Comparison of ENCODE assay signal across 8 cellular contexts in the genomic region with DNA sequence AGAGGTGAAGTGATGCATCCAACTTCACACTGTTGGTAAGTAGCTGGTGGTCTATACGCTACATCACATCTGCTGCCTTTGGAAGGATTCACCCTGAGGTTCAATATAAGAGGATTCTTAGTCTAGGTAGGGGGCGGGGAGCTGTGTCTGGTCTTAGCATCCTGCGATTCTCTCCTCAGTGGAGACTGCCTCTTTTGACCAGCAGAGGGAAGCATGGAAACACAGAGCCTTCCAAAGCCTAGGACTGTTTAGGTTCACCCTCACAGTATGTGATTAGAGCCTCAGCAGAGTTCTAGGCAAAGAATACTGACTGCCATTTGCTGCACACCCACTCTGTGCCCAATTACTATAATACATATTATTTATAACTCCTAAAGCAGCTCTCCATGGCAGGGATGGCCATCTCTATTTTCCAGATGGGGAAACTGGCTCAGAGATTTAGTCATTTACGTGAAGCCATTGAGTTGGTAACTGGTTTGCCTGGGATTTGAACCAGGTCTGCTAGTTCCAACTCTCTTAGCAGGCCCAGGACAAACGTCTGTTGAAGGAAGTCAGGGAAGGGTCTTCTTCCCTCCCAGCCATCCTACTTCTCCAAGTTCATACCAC. TPM values are rescaled to one million over a fixed set of nuclear protein-coding genes. Genes with fewer than 3 reads are reported as not detected.
DNase-seq lines count a peak whose midpoint lies in the region; ATAC-seq and TF ChIP-seq lines count a peak whose summit lies in the region.

No MANE protein-coding gene starts in this region.

- H3K27me3 ChIP-seq in AG04450 (ENCODE audit: control insufficient read depth, insufficient read depth, low read length) (no peaks in the 10 kb centered on the region), breast epithelium (no peaks in the 10 kb centered on the region), vagina (no peaks in the 10 kb centered on the region)

- peak; percentile 74 for TF ChIP-seq CTCF in AG04450 (IDR thresholded peaks at IDR 0.05; ENCODE audit: low read depth, low read length)
- TF ChIP-seq CTCF in breast epithelium (IDR thresholded peaks at IDR 0.05): peak; percentile 69 to 80 (median 75)
- TF ChIP-seq CTCF in vagina (IDR thresholded peaks at IDR 0.05): peak; percentile 50 to 65 (median 52)

- TF ChIP-seq POLR2A in breast epithelium (IDR thresholded peaks at IDR 0.05): no peak
- no peak for TF ChIP-seq POLR2A in vagina (IDR thresholded peaks at IDR 0.05)

- H3K27ac ChIP-seq in AG04450 (ENCODE audit: low read depth, low read length) (no peak overlapping the region), breast epithelium (no peak overlapping the region), vagina (no peak overlapping the region)

- H3K4me1 ChIP-seq in breast epithelium (no peaks in the 10 kb centered on the region), vagina (peaks cover 23% of the 10 kb centered on the region)

- H3K9me3 ChIP-seq in AG04450 (ENCODE audit: control insufficient read depth, insufficient read depth, low read length) (no peaks in the 10 kb centered on the region), breast epithelium (no peaks in the 10 kb centered on the region), vagina (no peaks in the 10 kb centered on the region)

- ATAC-seq in left colon: peak; percentile 77
- no peak for ATAC-seq in HG03196 (IDR thresholded peaks at IDR 0.05; ENCODE audit: unreplicated experiment)
- ATAC-seq in GM19455 (IDR thresholded peaks at IDR 0.05; ENCODE audit: unreplicated experiment): no peak

- DNase-seq in AG04450 (ENCODE audit: low read depth, low spot score) (peak; percentile 8), H4 (ENCODE audit: low spot score) (peak; percentile 23), NCI-H460 (ENCODE audit: extremely low read depth, low read depth) (peak; percentile 41), breast epithelium (ENCODE audit: low spot score in 2 of 2) (peak in 1 of 2 donors; percentile 42), left colon (peak in 1 of 2 donors; percentile 23), vagina (ENCODE audit: extremely low spot score in 2 of 2) (no peak)

- H3K4me3 ChIP-seq in AG04450 (ENCODE audit: low read depth, low read length) (no peak overlapping the region), breast epithelium (no peak overlapping the region), vagina (no peak overlapping the region)

- POLR2A ChIA-PET in AG04450 (lab: Yijun Ruan, JAX): no interaction called here

- CTCF ChIA-PET in AG04450 (lab: Charles Lee): interaction anchor here (0.8 to 1.7 kb wide), 8 partner anchors 10 to 430 kb away, joined by 3 to 7 read pairs (median 3); no protein-coding TSS in a partner anchor

- H3K36me3 ChIP-seq in breast epithelium (no peaks in the 10 kb centered on the region), vagina (no peaks in the 10 kb centered on the region)

- intact Hi-C loops in breast epithelium (cut with DNase I; ENCODE audit: low total_unique reads) (no loop called here), left colon (cut with DNase I, micrococcal nuclease) (no loop called here), vagina (cut with DNase I) (no loop called here)

RNA-seq across cellular contexts. Expression of gene EFCAB14, which starts 28.9 kb away (rescaled TPM):
- polyA plus RNA-seq in AG04450 (2011; rRNA removed): 54.3 and 69.9 TPM in 2 replicates
- polyA minus RNA-seq in AG04450 (2011; rRNA and poly(A)+ RNA removed): 35.6 and 44.8 TPM in 2 replicates
- total RNA-seq in H4 (2014; rRNA removed; shearing (Covaris generic)): 54.2 and 76.6 TPM in 2 replicates
- total RNA-seq in NCI-H460 (2014; rRNA removed; shearing (Covaris generic)): 41.2 and 43.0 TPM in 2 replicates
- 14.5 and 20.7 TPM in 2 replicates for polyA plus RNA-seq in NCI-H460 (2014; cell fraction: nucleus; rRNA removed)
- total RNA-seq in breast epithelium (100 to 1,000 TPM in 2 of 3 donors, 10 to 100 TPM in 1; 92.8 to 128 (median 106) TPM), left colon (100 to 1,000 TPM; 114 to 138 TPM), vagina (67.3 TPM)

RNA-seq across cellular contexts. Expression of gene CYP4B1, which starts 51.1 kb away (rescaled TPM):
- not detected in 2 replicates for polyA plus RNA-seq in AG04450 (2011; rRNA removed)
- not detected in 2 replicates for polyA minus RNA-seq in AG04450 (2011; rRNA and poly(A)+ RNA removed)
- not detected in 2 replicates for total RNA-seq in H4 (2014; rRNA removed; shearing (Covaris generic))
- total RNA-seq in NCI-H460 (2014; rRNA removed; shearing (Covaris generic)): not detected in 2 replicates
- polyA plus RNA-seq in NCI-H460 (2014; cell fraction: nucleus; rRNA removed): not detected in 2 replicates
- total RNA-seq in breast epithelium (100 to 1,000 TPM in 1 of 3 donors, 10 to 100 TPM in 2; 58.4 to 882 (median 74.1) TPM), left colon (1 to 10 TPM; 2.1 to 2.9 TPM), vagina (74.4 TPM)

Comparison
In these comparisons a context has a peak if more than half of its experiments do, and no peak if none do; other contexts are left out.
1. DNase-seq: peak in AG04450 (single experiment), H4 (single experiment) and NCI-H460 (single experiment); none in vagina (0 of 2).
2. RNA of gene CYP4B1, which starts 51.1 kb away (total RNA-seq): 74.4 TPM in vagina (single experiment) and 58.4 to 882 TPM in breast epithelium; 2.1 to 2.9 TPM in left colon, not detected in H4 and not detected in NCI-H460; every median in the first group is over 10 times any median in the second.
3. Peak in every context shown above with its lines, with median percentiles within 50 percentile points of each other: CTCF ChIP-seq.